ENCODE assay signal across 14 cellular contexts in genomic region chr20:45797955-45798354, GRCh38. TPM values are rescaled to one million over a fixed set of nuclear protein-coding genes. Genes with fewer than 3 reads are reported as not detected.
"Had no signal": no experiment of that assay in that cellular context is flagged by ENCODE, and none has a peak within 500 bp of the region (broad histone marks: within the 10 kb centered on the region; RNA-seq: fewer than 3 reads in every experiment).

No MANE protein-coding gene starts in this region.

RNA-seq across cellular contexts. Expression of gene WFDC3, which starts 6.3 kb away (rescaled TPM):
- total RNA-seq: activated B cell treated with CpG ODN at 0.5 μM for 24 hours; activated CD4-positive, alpha-beta memory T cell treated with anti-CD3 and anti-CD28 coated beads for 36 hours; activated CD4-positive, alpha-beta memory T cell treated with anti-CD3 and anti-CD28 coated beads, Interleukin-2, amount 10 ng/mL, durations not matched to agents 7 days and 5 days; activated CD4-positive, alpha-beta T cell treated with anti-CD3 and anti-CD28 coated beads for 36 hours; activated CD4-positive, alpha-beta T cell treated with anti-CD3 and anti-CD28 coated beads, Interleukin-2, amount 10 ng/mL, durations not matched to agents 24 days and 14 days; activated CD4-positive, alpha-beta T cell treated with anti-CD3 and anti-CD28 coated beads, Interleukin-2, amount 10 ng/mL, durations not matched to agents 7 days and 5 days; activated CD8-positive, alpha-beta memory T cell treated with anti-CD3 and anti-CD28 coated beads for 36 hours; activated CD8-positive, alpha-beta memory T cell treated with anti-CD3 and anti-CD28 coated beads, Interleukin-2, amount 10 ng/mL, durations not matched to agents 7 days and 5 days; activated CD8-positive, alpha-beta T cell treated with anti-CD3 and anti-CD28 coated beads, Interleukin-2, amount 10 ng/mL, durations not matched to agents 7 days and 5 days; T-cell; T-helper 1 cell treated with Interleukin-12 subunit alpha and Interleukin-12 subunit beta and Interleukin-4 antibody, amounts not matched to agents 30 ng/mL and 1 ng/mL, for 36 hours; T-helper 2 cell treated with Interferon-gamma antibody and Interleukin-4, amounts not matched to agents 100 ng/mL and 5 ng/mL, for 36 hours; WTC11 had no signal

RNA-seq across cellular contexts. Expression of gene TNNC2, which starts 29.2 kb away (rescaled TPM):
- total RNA-seq: activated B cell treated with CpG ODN at 0.5 μM for 24 hours; activated CD4-positive, alpha-beta memory T cell treated with anti-CD3 and anti-CD28 coated beads for 36 hours; activated CD4-positive, alpha-beta memory T cell treated with anti-CD3 and anti-CD28 coated beads, Interleukin-2, amount 10 ng/mL, durations not matched to agents 7 days and 5 days; activated CD4-positive, alpha-beta T cell treated with anti-CD3 and anti-CD28 coated beads for 36 hours; activated CD4-positive, alpha-beta T cell treated with anti-CD3 and anti-CD28 coated beads, Interleukin-2, amount 10 ng/mL, durations not matched to agents 24 days and 14 days; activated CD4-positive, alpha-beta T cell treated with anti-CD3 and anti-CD28 coated beads, Interleukin-2, amount 10 ng/mL, durations not matched to agents 7 days and 5 days; activated CD8-positive, alpha-beta memory T cell treated with anti-CD3 and anti-CD28 coated beads for 36 hours; activated CD8-positive, alpha-beta memory T cell treated with anti-CD3 and anti-CD28 coated beads, Interleukin-2, amount 10 ng/mL, durations not matched to agents 7 days and 5 days; activated CD8-positive, alpha-beta T cell treated with anti-CD3 and anti-CD28 coated beads for 36 hours; activated CD8-positive, alpha-beta T cell treated with anti-CD3 and anti-CD28 coated beads, Interleukin-2, amount 10 ng/mL, durations not matched to agents 7 days and 5 days; T-helper 1 cell treated with Interleukin-12 subunit alpha and Interleukin-12 subunit beta and Interleukin-4 antibody, amounts not matched to agents 30 ng/mL and 1 ng/mL, for 36 hours; T-helper 2 cell treated with Interferon-gamma antibody and Interleukin-4, amounts not matched to agents 100 ng/mL and 5 ng/mL, for 36 hours had no signal
